10 cellular contexts compared by ENCODE assay signal in genomic region chr4:174091130-174091529, GRCh38.
"Had no signal": no experiment of that assay in that cellular context is flagged by ENCODE, and none has a peak within 500 bp of the region (broad histone marks: within the 10 kb centered on the region; RNA-seq: fewer than 3 reads in every experiment).

No MANE protein-coding gene starts in this region.

- ATAC-seq: HCT116 had no signal

- DNase-seq: GM23248, GOT3, H7, HFFc6, Karpas-422, KBM-7 had no signal

- FAIRE-seq: HTR-8/SVneo had no signal

- H3K27ac ChIP-seq: GM23248, KMS-11 had no signal

- H3K9ac ChIP-seq: GM23248, KMS-11 had no signal

- H3K4me3 ChIP-seq: GM23248, HAP-1 had no signal

- H3K9me3 ChIP-seq: HAP-1 had no signal

- H3K4me2 ChIP-seq: KMS-11 had no signal

- H3K4me1 ChIP-seq: HAP-1 had no signal

- H2AFZ ChIP-seq: GM23248 had no signal

- H3K36me3 ChIP-seq: HAP-1 had no signal
